9 cellular contexts compared by ENCODE assay signal in the genomic region with DNA sequence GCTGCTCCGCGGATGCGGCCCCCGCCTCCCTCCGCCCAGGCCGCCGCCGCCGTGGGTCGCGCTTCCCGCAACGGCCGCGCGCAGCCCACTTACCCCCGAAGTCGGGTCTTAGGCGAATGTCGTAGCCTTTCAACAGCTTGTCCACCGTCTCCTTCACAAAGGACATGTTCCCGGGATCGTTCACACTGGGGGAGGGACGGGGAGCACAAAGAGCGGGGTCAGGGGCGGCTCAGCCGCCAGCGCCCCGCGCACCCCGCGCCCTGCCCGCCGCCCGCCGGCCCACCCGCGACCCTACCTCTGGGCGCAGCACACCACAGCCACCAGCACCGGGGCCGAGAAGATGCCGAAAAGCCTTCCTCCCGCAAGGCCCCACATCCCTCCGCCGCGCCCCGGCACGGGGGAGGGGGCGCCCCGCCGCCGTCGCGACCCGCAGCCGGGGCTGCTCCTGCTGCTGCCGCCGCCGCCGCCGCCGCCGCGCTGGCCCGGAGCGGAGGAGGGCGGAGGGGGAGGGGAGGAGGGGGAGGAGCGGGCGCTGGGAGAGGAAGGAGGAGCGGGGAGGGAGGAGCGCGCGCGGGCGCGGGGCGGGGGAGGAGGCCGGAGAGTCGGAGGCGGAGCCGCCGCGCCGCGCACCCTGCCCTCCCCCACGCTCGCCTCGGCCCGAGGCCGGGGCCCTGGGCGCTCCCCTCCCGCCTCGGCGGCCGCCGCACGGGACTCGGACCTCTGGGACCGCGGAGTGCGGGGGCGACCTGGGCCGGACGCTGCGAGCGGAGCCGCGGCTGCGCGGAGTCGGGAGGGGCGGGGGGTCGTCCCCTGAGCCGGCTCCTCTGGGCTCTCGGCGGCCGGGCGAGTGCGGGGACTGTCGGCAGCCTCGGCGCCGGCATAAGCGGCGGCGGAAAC. TPM values are rescaled to one million over a fixed set of nuclear protein-coding genes. Genes with fewer than 3 reads are reported as not detected.
DNase-seq lines count a peak whose midpoint lies in the region; ATAC-seq, FAIRE-seq and TF ChIP-seq lines count a peak whose summit lies in the region.
"Had no signal": no experiment of that assay in that cellular context is flagged by ENCODE, and none has a peak within 500 bp of the region (broad histone marks: within the 10 kb centered on the region; RNA-seq: fewer than 3 reads in every experiment).

GABRB3 (minus strand) TSS at position 479 of the 897 bp plus-strand sequence.

- no peak for TF ChIP-seq RAD21 in A549 (conservative IDR thresholded peaks at IDR 0.05 in 1 of 2, IDR thresholded peaks at IDR 0.05 in 1 of 2)
- no peak for TF ChIP-seq RAD21 in liver (IDR thresholded peaks at IDR 0.05)

- peak; percentile 47 to 72 for DNase-seq in A549 (ENCODE audit: low read depth in 1 of 2, low spot score in 1 of 2)
- DNase-seq in Jurkat, Clone E6-1 (ENCODE audit: low read depth, low spot score) = peak; percentile 30
- DNase-seq in cardiac fibroblast (ENCODE audit: low read depth in 2 of 2) = peak; percentile 2 to 21
- DNase-seq in upper lobe of left lung = peak in 1 of 2 donors; percentile 92
- no peak for DNase-seq in activated naive CD4-positive, alpha-beta T cell treated with Interleukin-2 at 50 U/mL for 16 hours

- no peak within 1 kb of the TSS for H3K9ac ChIP-seq in liver (ENCODE audit: low read depth in 1 of 2, low read length in 2 of 2)

- TF ChIP-seq CTCF in A549 (IDR thresholded peaks at IDR 0.05) = no peak
- TF ChIP-seq CTCF in cardiac fibroblast (IDR thresholded peaks at IDR 0.05; ENCODE audit: low read depth, low read length) = no peak
- TF ChIP-seq CTCF in liver (IDR thresholded peaks at IDR 0.05; ENCODE audit: low read depth, low read length, missing input control) = no peak
- TF ChIP-seq CTCF in upper lobe of left lung (IDR thresholded peaks at IDR 0.05) = no peak

- POLR2A ChIA-PET in A549 (lab: Yijun Ruan, JAX) = interaction anchor here (2.3 kb wide), 1 partner anchor 144 kb away, joined by 5 read pairs; no protein-coding TSS in a partner anchor

- H3K4me3 ChIP-seq in A549 (peak within 1 kb of the TSS; percentile 84), cardiac fibroblast (replicated peaks in 1 of 2; ENCODE audit: low read depth in 2 of 2, low read length in 2 of 2) (no peak within 1 kb of the TSS), liver (ENCODE audit: low read depth in 1 of 3, low read length in 3 of 3) (peak within 1 kb of the TSS in 2 of 3 donors; percentile 4 to 61), upper lobe of left lung (peak within 1 kb of the TSS in 3 of 4 donors; percentile 42 to 47 (median 45))
- H3K4me3 ChIP-seq in Jurkat, Clone E6-1 (ENCODE audit: low read length) = peak within 1 kb of the TSS; percentile 54

- H3K27ac ChIP-seq in A549 = peak within 1 kb of the TSS; percentile 83 to 97
- no peak within 1 kb of the TSS for H3K27ac ChIP-seq in liver (ENCODE audit: low read depth in 1 of 2, low read length in 2 of 2)
- no peak within 1 kb of the TSS for H3K27ac ChIP-seq in upper lobe of left lung

- H3K9me3 ChIP-seq in A549 = no peaks in the 10 kb centered on the region
- H3K9me3 ChIP-seq in liver (ENCODE audit: control insufficient read depth in 4 of 4, low read length in 3 of 4) = no peaks in the 10 kb centered on the region
- H3K9me3 ChIP-seq in upper lobe of left lung = no peaks in the 10 kb centered on the region

- ATAC-seq in A549 = peak; percentile 77
- ATAC-seq in upper lobe of left lung (ENCODE audit: low FRiP score in 2 of 2) = peak in 1 of 2 donors; percentile 64
- no peak for ATAC-seq in GM19395 (IDR thresholded peaks at IDR 0.05; ENCODE audit: unreplicated experiment)
- ATAC-seq in GM21423 (IDR thresholded peaks at IDR 0.05; ENCODE audit: unreplicated experiment) = no peak

- FAIRE-seq in A549 (lab: Jason Lieb, UNC) = no peak

- TF ChIP-seq EP300 in A549 (IDR thresholded peaks at IDR 0.05) (no peak), upper lobe of left lung (IDR thresholded peaks at IDR 0.05) (no peak)

- TF ChIP-seq POLR2A in A549 (IDR thresholded peaks at IDR 0.05; ENCODE audit: low read length) (peak; percentile 48), upper lobe of left lung (IDR thresholded peaks at IDR 0.05) (no peak)

- H3K27me3 ChIP-seq in liver (ENCODE audit: control insufficient read depth in 4 of 4, insufficient read depth in 4 of 4, low read length in 3 of 4) (peaks cover 0 to 2% (median 0%) of the 10 kb centered on the region in 4 donors), upper lobe of left lung (peaks cover 0 to 22% (median 9%) of the 10 kb centered on the region in 4 donors)

- 47% methylated on average over 17 of the region's 126 CpGs for WGBS in A549 (ENCODE audit: missing lambda C conversion rate)
- 6% methylated on average over 125 of the region's 126 CpGs for WGBS in liver
- WGBS in upper lobe of left lung, 2 donors = 3 to 4% methylated on average over 5 to 58 of the region's 126 CpGs

- no peaks in the 10 kb centered on the region for H3K36me3 ChIP-seq in liver (ENCODE audit: control insufficient read depth in 4 of 4, insufficient read depth in 3 of 4, low read depth in 1 of 4, low read length in 3 of 4)
- H3K36me3 ChIP-seq in upper lobe of left lung = no peaks in the 10 kb centered on the region

- peak within 1 kb of the TSS; percentile 78 for H3K4me2 ChIP-seq in A549

- CTCF ChIA-PET in A549 (lab: Yijun Ruan, JAX) = interaction anchor here (1.2 kb wide), 1 partner anchor 144 kb away, joined by 3 read pairs; no protein-coding TSS in a partner anchor

- H3K4me1 ChIP-seq in A549 (peaks cover 26% of the 10 kb centered on the region), liver (ENCODE audit: control insufficient read depth in 4 of 4, insufficient read depth in 4 of 4, low read length in 3 of 4) (peaks cover 3 to 16% (median 12%) of the 10 kb centered on the region in 4 donors), upper lobe of left lung (peaks cover 10 to 26% (median 13%) of the 10 kb centered on the region in 4 donors)

TF ChIP-seq in A549, 52 proteins besides CTCF, POLR2A, EP300 and RAD21:
- peak in 1 of 2 experiments; percentile 73; a peak in 2 of 5 replicates for TF ChIP-seq JUN (IDR thresholded peaks at IDR 0.05)
- TF ChIP-seq E2F6 (IDR thresholded peaks at IDR 0.05; ENCODE audit: borderline replicate concordance, low read depth) = no peak
- TF ChIP-seq, protein P1, sequence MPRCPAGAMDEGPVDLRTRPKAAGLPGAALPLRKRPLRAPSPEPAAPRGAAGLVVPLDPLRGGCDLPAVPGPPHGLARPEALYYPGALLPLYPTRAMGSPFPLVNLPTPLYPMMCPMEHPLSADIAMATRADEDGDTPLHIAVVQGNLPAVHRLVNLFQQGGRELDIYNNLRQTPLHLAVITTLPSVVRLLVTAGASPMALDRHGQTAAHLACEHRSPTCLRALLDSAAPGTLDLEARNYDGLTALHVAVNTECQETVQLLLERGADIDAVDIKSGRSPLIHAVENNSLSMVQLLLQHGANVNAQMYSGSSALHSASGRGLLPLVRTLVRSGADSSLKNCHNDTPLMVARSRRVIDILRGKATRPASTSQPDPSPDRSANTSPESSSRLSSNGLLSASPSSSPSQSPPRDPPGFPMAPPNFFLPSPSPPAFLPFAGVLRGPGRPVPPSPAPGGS (IDR thresholded peaks at IDR 0.05) = peak; percentile 56; the same call in 1 of the 3 replicates
- TF ChIP-seq, protein P2, sequence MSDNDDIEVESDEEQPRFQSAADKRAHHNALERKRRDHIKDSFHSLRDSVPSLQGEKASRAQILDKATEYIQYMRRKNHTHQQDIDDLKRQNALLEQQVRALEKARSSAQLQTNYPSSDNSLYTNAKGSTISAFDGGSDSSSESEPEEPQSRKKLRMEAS (IDR thresholded peaks at IDR 0.05) = 0 out of 2 replicates have a peak, but pooled peaks have one; percentile 6
- no peak for TF ChIP-seq NFE2L2 (conservative IDR thresholded peaks at IDR 0.05; ENCODE audit: low read length)

TF ChIP-seq in liver, 16 proteins besides CTCF, POLR2A, EP300 and RAD21:
- TF ChIP-seq SP1 (IDR thresholded peaks at IDR 0.05) = no peak
TF ChIP-seq in liver: peak in this region for 0.

RNA-seq across cellular contexts. Expression of gene GABRB3, which starts in this region (rescaled TPM):
- 129 and 188 TPM in 2 replicates for polyA plus RNA-seq in A549 (2011; rRNA removed)
- 39.8 and 48.9 TPM in 2 replicates for polyA plus RNA-seq in A549 (2012; cell fraction: cytosol; rRNA removed)
- 24.7 and 43.6 TPM in 2 replicates for polyA plus RNA-seq in A549 (2012; cell fraction: nucleus; rRNA removed)
- 75.6 to 81.9 TPM (median 78.3 TPM) in 3 replicates for polyA plus RNA-seq in A549 (2017; fragmentation: RNase III; extraction: RNeasy Plus Mini Kit Qiagen cat#74134 plus additional on column Dnase treatment)
- 217 and 231 TPM in 2 replicates for polyA minus RNA-seq in A549 (2011; rRNA and poly(A)+ RNA removed)
- 25.7 TPM for polyA plus RNA-seq in Jurkat, Clone E6-1 (2012; ENCODE audit: insufficient read depth, insufficient read length)
- total RNA-seq in liver = 1 to 10 TPM in 1 of 2 donors, under 1 TPM in 1; 0.09 to 1.2 TPM
- polyA plus RNA-seq in liver = under 1 TPM; 0.38 to 0.63 TPM
- 1 to 10 TPM; 1.5 to 6.6 (median 3.7) TPM for total RNA-seq in upper lobe of left lung
- total RNA-seq: T-helper 1 cell treated with Interleukin-12 subunit alpha and Interleukin-12 subunit beta and Interleukin-4 antibody, amounts not matched to agents 30 ng/mL and 1 ng/mL, for 36 hours had no signal

Comparison
In these comparisons a context has a peak if more than half of its experiments do, and no peak if none do; other contexts are left out.
1. RNA of gene GABRB3 (polyA plus RNA-seq): 24.7 to 188 TPM in A549; 0.38 to 0.63 TPM in liver; every median in the first group is over 10 times any median in the second.
2. ATAC-seq: peak in A549 (2 of 2); none in GM19395 (single experiment) and GM21423 (single experiment).
3. H3K27ac ChIP-seq: peak in A549 (2 of 2); none in liver (0 of 2) and upper lobe of left lung (0 of 4).
4. H3K4me3 ChIP-seq: peak in A549 (single experiment), Jurkat, Clone E6-1 (single experiment), liver (2 of 3) and upper lobe of left lung (3 of 4); none in cardiac fibroblast (0 of 2).